Comparison of ENCODE assay signal across 11 cellular contexts in genomic region chr6:41684311-41685182, GRCh38. TPM values are rescaled to one million over a fixed set of nuclear protein-coding genes. Genes with fewer than 3 reads are reported as not detected.
DNase-seq lines count a peak whose midpoint lies in the region; ATAC-seq and TF ChIP-seq lines count a peak whose summit lies in the region.
"Had no signal": no experiment of that assay in that cellular context is flagged by ENCODE, and none has a peak within 500 bp of the region (broad histone marks: within the 10 kb centered on the region; RNA-seq: fewer than 3 reads in every experiment).

No MANE protein-coding gene starts in this region.

- no peak overlapping the region for H3K27ac Mint-ChIP-seq in endothelial cell (ENCODE audit: unreplicated experiment)
- H3K27ac Mint-ChIP-seq: GM23338 had no signal

- H3K4me3 ChIP-seq in BLaER1 = no peak overlapping the region
- H3K4me3 ChIP-seq: SJSA1 had no signal

- H3K4me1 ChIP-seq in BLaER1 = peaks cover 33% of the 10 kb centered on the region

- ATAC-seq in sciatic nerve (no peak), GM18909 (IDR thresholded peaks at IDR 0.05; ENCODE audit: poor library complexity, unreplicated experiment) (no peak)

- no peaks in the 10 kb centered on the region for H3K9me3 Mint-ChIP-seq in endothelial cell (ENCODE audit: unreplicated experiment)
- H3K9me3 Mint-ChIP-seq: GM23338 had no signal

- peak overlapping the region; percentile 85 for H3K4me2 ChIP-seq in BLaER1

- TF ChIP-seq CTCF in RWPE1 (conservative IDR thresholded peaks at IDR 0.05; ENCODE audit: low read depth) = no peak
- no peak for TF ChIP-seq CTCF in endothelial cell (IDR thresholded peaks at IDR 0.05; ENCODE audit: unreplicated experiment)
- no peak for TF ChIP-seq CTCF in GM20000 (IDR thresholded peaks at IDR 0.05; ENCODE audit: extremely low read depth, missing control alignments)

- 0 out of 2 replicates have a peak overlapping the region, but pooled peaks have one; percentile 59 for H3K9ac ChIP-seq in BLaER1

- intact Hi-C loops in sciatic nerve (cut with DNase I) = loop anchor here (5.0 kb wide), 2 partner anchors 48 to 82 kb away; no protein-coding TSS in a partner anchor

- H3K27me3 ChIP-seq in BLaER1 = no peaks in the 10 kb centered on the region
- H3K27me3 ChIP-seq: SJSA1 had no signal

- no peaks in the 10 kb centered on the region for H3K36me3 Mint-ChIP-seq in endothelial cell (ENCODE audit: low read depth, unreplicated experiment)

- DNase-seq in RWPE1 (ENCODE audit: low spot score) = no peak
- peak; percentile 46 for DNase-seq in islet precursor cell
- DNase-seq in sciatic nerve (ENCODE audit: low spot score) = peak; percentile 60
- DNase-seq in endothelial cell (ENCODE audit: low spot score) = no peak
- DNase-seq in GM20000 (ENCODE audit: low spot score) = no peak
- DNase-seq: NCI-H2107 had no signal

- peaks cover 8% of the 10 kb centered on the region for H3K27me3 Mint-ChIP-seq in endothelial cell (ENCODE audit: unreplicated experiment)

- POLR2A ChIA-PET in RWPE1 (lab: Yijun Ruan, JAX; ENCODE audit: low non-redundant PET) = no interaction called here

- H3K4me3 Mint-ChIP-seq in endothelial cell (ENCODE audit: unreplicated experiment) = no peak overlapping the region

- peaks cover 55% of the 10 kb centered on the region for H3K36me3 ChIP-seq in BLaER1
- H3K36me3 ChIP-seq: SJSA1 had no signal

- peaks cover 5% of the 10 kb centered on the region; the same call in 1 of the 2 replicates for H4K20me1 ChIP-seq in BLaER1

- H3K27ac ChIP-seq in BLaER1 = peak overlapping the region; percentile 67
- peak overlapping the region; percentile 56 for H3K27ac ChIP-seq in RWPE1
- H3K27ac ChIP-seq: HL-60, SJSA1 had no signal

- CTCF ChIA-PET in RWPE1 (lab: Yijun Ruan, JAX) = interaction anchor here (0.6 to 5.1 kb wide), 13 partner anchors 10 to 1506 kb away, joined by 3 to 53 read pairs (median 4); no protein-coding TSS in a partner anchor

- H3K4me1 Mint-ChIP-seq in endothelial cell (ENCODE audit: unreplicated experiment) = peaks cover 9% of the 10 kb centered on the region

- no peaks in the 10 kb centered on the region for H3K9me3 ChIP-seq in BLaER1
- H3K9me3 ChIP-seq: SJSA1 had no signal

RNA-seq across cellular contexts. Expression of gene MDFI, which starts 46.3 kb away (rescaled TPM):
- total RNA-seq in sciatic nerve (15.2 TPM), endothelial cell (ENCODE audit: unreplicated experiment) (285 TPM)
- total RNA-seq: SJSA1 had no signal

RNA-seq across cellular contexts. Expression of gene TFEB, which starts 50.9 kb away (rescaled TPM):
- total RNA-seq in sciatic nerve (35.5 TPM), endothelial cell (ENCODE audit: unreplicated experiment) (10.4 TPM)

Comparison
In these comparisons a context has a peak if more than half of its experiments do, and no peak if none do; other contexts are left out.
1. DNase-seq: peak in islet precursor cell (single experiment) and sciatic nerve (single experiment); none in RWPE1 (single experiment), endothelial cell (single experiment) and GM20000 (single experiment).
2. RNA of gene MDFI, which starts 46.3 kb away (total RNA-seq): 285 TPM in endothelial cell (single experiment); 15.2 TPM in sciatic nerve (single experiment); every median in the first group is over 10 times any median in the second.